20 cellular contexts compared by ENCODE assay signal in the genomic region with DNA sequence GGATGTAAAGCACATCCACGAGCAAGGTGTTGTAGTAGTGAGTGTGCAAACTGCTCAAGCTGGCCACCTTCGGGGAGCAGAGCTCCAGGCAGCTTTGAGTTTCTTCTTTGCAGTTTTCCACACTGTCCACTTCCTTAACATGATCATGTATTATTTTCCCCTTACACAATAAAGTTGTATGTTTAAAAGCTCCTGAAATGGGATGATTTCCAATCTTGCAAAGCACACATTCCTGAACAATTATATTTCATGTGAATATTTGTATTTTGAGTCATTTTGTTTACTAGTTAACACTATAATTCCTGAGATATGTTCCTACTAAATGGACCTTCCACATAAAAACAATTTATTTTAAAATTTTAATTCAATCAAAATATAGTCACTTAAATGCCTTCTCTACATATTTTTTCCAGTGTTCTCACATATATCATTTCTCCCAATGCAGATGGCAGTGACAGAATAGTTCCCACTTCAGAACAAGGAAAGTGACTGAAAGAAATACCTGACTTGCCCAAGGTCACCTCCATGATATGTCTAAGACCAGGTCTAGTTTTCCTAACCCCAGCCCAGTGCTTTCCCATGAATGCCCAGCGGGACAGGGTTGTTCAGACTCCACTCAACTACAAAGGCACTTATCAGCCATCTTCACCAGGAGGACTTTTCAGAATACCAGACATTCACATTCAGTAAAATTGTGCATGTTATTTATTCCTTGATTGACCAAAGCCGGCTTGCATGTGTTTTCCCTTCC. TPM values are rescaled to one million over a fixed set of nuclear protein-coding genes. Genes with fewer than 3 reads are reported as not detected.
A peak's percentile ranks its signal among the peaks of the same experiment; 100 is the strongest.
DNase-seq lines count a peak whose midpoint lies in the region; ATAC-seq, FAIRE-seq and TF ChIP-seq lines count a peak whose summit lies in the region.
"Had no signal": no experiment of that assay in that cellular context is flagged by ENCODE, and none has a peak within 500 bp of the region (broad histone marks: within the 10 kb centered on the region; RNA-seq: fewer than 3 reads in every experiment).

No MANE protein-coding gene starts in this region.

- CTCF ChIA-PET in H1 (lab: Charles Lee; ENCODE audit: partially characterized antibody) = interaction anchor here (0.6 kb wide), 1 partner anchor 504 kb away, joined by 4 read pairs; no protein-coding TSS in a partner anchor

- H3K27ac ChIP-seq in BLaER1 (no peak overlapping the region), H1 (ENCODE audit: low read depth, low read length) (no peak overlapping the region), muscle layer of colon (ENCODE audit: low read depth, low read length) (peak overlapping the region; percentile 81)

- peaks cover 12 to 80% of the 10 kb centered on the region in 2 experiments for H3K79me2 ChIP-seq in H1 (ENCODE audit: control insufficient read depth in 1 of 2, insufficient read depth in 2 of 2, low read length in 2 of 2)

- DNase-seq in LNCaP clone FGC (ENCODE audit: low read depth) (peak; percentile 82), H1 (ENCODE audit: low read depth in 1 of 2, low spot score in 2 of 2) (no peak), NCI-H2196 (lab: John Stamatoyannopoulos, UW; ENCODE audit: unreplicated experiment) (no peak), type B pancreatic cell (ENCODE audit: extremely low spot score, unreplicated experiment) (no peak), NCI-H510A (lab: John Stamatoyannopoulos, UW) (no peak)
- DNase-seq: activated CD8-positive, alpha-beta T cell treated with anti-CD3 and anti-CD28 coated beads, Interleukin-2, amount 10 ng/mL, durations not matched to agents 7 days and 5 days; glutamatergic neuron; islet precursor cell; NCI-H1694; OCI-M1; ovary; SW 1271 had no signal

- H3K4me2 ChIP-seq in BLaER1 (peak overlapping the region; percentile 16; the same call in 1 of the 2 replicates), H1 (ENCODE audit: insufficient read depth in 1 of 2, low read depth in 2 of 2, low read length in 2 of 2) (no peak overlapping the region)

- H3K27me3 ChIP-seq in BLaER1 (no peaks in the 10 kb centered on the region), H1 (replicated peaks in 1 of 4; ENCODE audit: control insufficient read depth in 3 of 4, extremely low read depth in 1 of 4, insufficient read depth in 3 of 4, low read length in 3 of 4) (no peaks in the 10 kb centered on the region), muscle layer of colon (ENCODE audit: control insufficient read depth in 1 of 2, insufficient read depth in 2 of 2, low read length in 2 of 2) (no peaks in the 10 kb centered on the region)
- H3K27me3 ChIP-seq: ovary had no signal

- H3K36me3 Mint-ChIP-seq in type B pancreatic cell = no peaks in the 10 kb centered on the region

- H3K4ac ChIP-seq in H1 (replicated peaks; ENCODE audit: insufficient read length, low read depth, low read length) = no peak overlapping the region

- TF ChIP-seq RAD21 in H1 (IDR thresholded peaks at IDR 0.05 in 1 of 2, conservative IDR thresholded peaks at IDR 0.05 in 1 of 2; ENCODE audit: low read depth in 2 of 2, low read length in 2 of 2) = no peak

- no peak overlapping the region for H4K5ac ChIP-seq in H1 (ENCODE audit: insufficient read length, low read depth, low read length)

- H3K36me3 ChIP-seq in BLaER1 (0 out of 2 replicates have a peak, but pooled peaks cover 4% of the 10 kb centered on the region), H1 (ENCODE audit: control insufficient read depth in 2 of 4, insufficient read depth in 4 of 4, low read length in 3 of 4) (no peaks in the 10 kb centered on the region), muscle layer of colon (ENCODE audit: insufficient read depth, low read length) (no peaks in the 10 kb centered on the region)
- H3K36me3 ChIP-seq: ovary had no signal

- H2AK5ac ChIP-seq in H1 (ENCODE audit: low read depth, low read length) = peak overlapping the region; percentile 93; the same call in 1 of the 2 replicates

- FAIRE-seq in H1 (lab: Jason Lieb, UNC) = no peak
- FAIRE-seq: endothelial cell of umbilical vein had no signal

- no peak overlapping the region for H3K23ac ChIP-seq in H1 (ENCODE audit: insufficient read length)

- no peak overlapping the region for H4K8ac ChIP-seq in H1 (ENCODE audit: extremely low read depth, insufficient read depth, low read length)

- no peak for ATAC-seq in GM19351 (IDR thresholded peaks at IDR 0.05; ENCODE audit: unreplicated experiment)
- ATAC-seq: activated CD8-positive, alpha-beta T cell treated with anti-CD3 and anti-CD28 coated beads, Interleukin-2, amount 10 ng/mL, durations not matched to agents 7 days and 5 days; stimulated activated memory B cell treated with anti-CD40 and anti-IgM and Interleukin-4, amounts not matched to agents 10 μg/mL and 1 μg/mL and 100 μg/mL, for 72 hours had no signal

- H4K20me1 ChIP-seq in BLaER1 (no peaks in the 10 kb centered on the region), H1 (replicated peaks in 1 of 2; ENCODE audit: control insufficient read depth in 1 of 2, insufficient read depth in 2 of 2, low read length in 2 of 2) (no peaks in the 10 kb centered on the region)

- H2BK20ac ChIP-seq in H1 (ENCODE audit: low read length) = 0 out of 2 replicates have a peak overlapping the region, but pooled peaks have one; percentile 23

- WGBS in H1 (ENCODE audit: extremely low coverage in 1 of 2, insufficient coverage in 1 of 2, insufficient read length in 1 of 2, insufficient replicate concordance in 2 of 2, low coverage in 1 of 2, low lambda C conversion rate in 2 of 2, missing lambda C conversion rate in 1 of 2), 2 experiments = 86% methylated on average over 4 of the region's 4 CpGs; no CpG with 5 or more reads in 1 of the 2 experiments

- H3K9me3 Mint-ChIP-seq in type B pancreatic cell = no peaks in the 10 kb centered on the region
- H3K9me3 Mint-ChIP-seq: activated T-helper 1 cell treated with anti-CD3 and anti-CD28 coated beads, Interleukin-12 subunit alpha, Interleukin-12 subunit beta, Interleukin-2, Interleukin-4 antibody, amounts not matched to agents 30 ng/mL and 10 ng/mL and 1 ng/mL, durations not matched to agents 14 hours and 24 hours and 36 hours; stimulated activated memory B cell treated with anti-CD40 and anti-IgM and Interleukin-4, amounts not matched to agents 10 μg/mL and 1 μg/mL and 100 μg/mL, for 72 hours had no signal

- peak overlapping the region; percentile 64; the same call in 1 of the 2 replicates for H2BK5ac ChIP-seq in H1 (ENCODE audit: low read depth, low read length)

- no peak overlapping the region for H3K14ac ChIP-seq in H1 (ENCODE audit: insufficient read length)

- no peaks in the 10 kb centered on the region for H3K27me3 Mint-ChIP-seq in type B pancreatic cell
- H3K27me3 Mint-ChIP-seq: stimulated activated memory B cell treated with anti-CD40 and anti-IgM and Interleukin-4, amounts not matched to agents 10 μg/mL and 1 μg/mL and 100 μg/mL, for 72 hours had no signal

- H2BK120ac ChIP-seq in H1 (replicated peaks; ENCODE audit: low read depth, low read length) = no peak overlapping the region

- TF ChIP-seq EP300 in H1 (IDR thresholded peaks at IDR 0.05; ENCODE audit: borderline replicate concordance in 1 of 2, low read depth in 2 of 2, low read length in 2 of 2) = no peak

- H2BK15ac ChIP-seq in H1 (ENCODE audit: low read length) = no peak overlapping the region

- no peak overlapping the region for H3K56ac ChIP-seq in H1 (replicated peaks; ENCODE audit: insufficient read length, low read depth, low read length)

- H2BK12ac ChIP-seq in H1 (ENCODE audit: low read depth, low read length) = peak overlapping the region; percentile 23; the same call in 1 of the 2 replicates

- TF ChIP-seq POLR2A in H1 (IDR thresholded peaks at IDR 0.05; ENCODE audit: control extremely low read depth in 1 of 2, low read depth in 2 of 2, low read length in 2 of 2) = no peak

- TF ChIP-seq CTCF in LNCaP clone FGC (IDR thresholded peaks at IDR 0.05; ENCODE audit: control insufficient read depth, extremely low read depth, insufficient read depth) (0 out of 2 replicates have a peak, but pooled peaks have one; percentile 9), H1 (IDR thresholded peaks at IDR 0.05; ENCODE audit: control extremely low read depth in 1 of 3, insufficient read depth in 1 of 3, low read depth in 1 of 3, low read length in 3 of 3) (no peak), type B pancreatic cell (conservative IDR thresholded peaks at IDR 0.05) (no peak)

- H3K79me1 ChIP-seq in H1 (ENCODE audit: low read depth, low read length) = peaks cover 12% of the 10 kb centered on the region

- H3K23me2 ChIP-seq in H1 (ENCODE audit: low read depth, low read length) = peaks cover 12% of the 10 kb centered on the region; the same call in 1 of the 2 replicates

- H3K4me1 Mint-ChIP-seq in type B pancreatic cell (ENCODE audit: unreplicated experiment) = peaks cover 31% of the 10 kb centered on the region

- no peak overlapping the region for H3K27ac Mint-ChIP-seq in type B pancreatic cell
- H3K27ac Mint-ChIP-seq: activated CD8-positive, alpha-beta T cell treated with anti-CD3 and anti-CD28 coated beads, Interleukin-2, amount 10 ng/mL, durations not matched to agents 7 days and 5 days; activated T-helper 1 cell treated with anti-CD3 and anti-CD28 coated beads, Interleukin-12 subunit alpha, Interleukin-12 subunit beta, Interleukin-2, Interleukin-4 antibody, amounts not matched to agents 30 ng/mL and 10 ng/mL and 1 ng/mL, durations not matched to agents 14 hours and 24 hours and 36 hours; stimulated activated memory B cell treated with anti-CD40 and anti-IgM and Interleukin-4, amounts not matched to agents 10 μg/mL and 1 μg/mL and 100 μg/mL, for 72 hours had no signal

- H3K4me3 ChIP-seq in BLaER1 (no peak overlapping the region), LNCaP clone FGC (ENCODE audit: low read depth, low read length) (peak overlapping the region; percentile 13), H1 (ENCODE audit: extremely low read depth in 1 of 4, insufficient read depth in 2 of 4, low read depth in 3 of 4, low read length in 4 of 4) (no peak overlapping the region), muscle layer of colon (ENCODE audit: low read depth in 1 of 2, low read length in 2 of 2) (no peak overlapping the region)
- H3K4me3 ChIP-seq: ovary had no signal

- no peak overlapping the region for H3K18ac ChIP-seq in H1 (ENCODE audit: extremely low read depth, low read length)

- H2AFZ ChIP-seq in H1 (ENCODE audit: low read length) = no peak overlapping the region

- H3K9ac ChIP-seq in BLaER1 (no peak overlapping the region), H1 (replicated peaks in 1 of 4; ENCODE audit: extremely low read depth in 1 of 4, low read depth in 3 of 4, low read length in 3 of 4) (no peak overlapping the region), muscle layer of colon (ENCODE audit: low read length) (no peak overlapping the region)

- no peak overlapping the region for H4K91ac ChIP-seq in H1 (replicated peaks; ENCODE audit: insufficient read length, low read length)

- H3K4me3 Mint-ChIP-seq in type B pancreatic cell = no peak overlapping the region
- H3K4me3 Mint-ChIP-seq: activated CD8-positive, alpha-beta T cell treated with anti-CD3 and anti-CD28 coated beads, Interleukin-2, amount 10 ng/mL, durations not matched to agents 7 days and 5 days; activated T-helper 1 cell treated with anti-CD3 and anti-CD28 coated beads, Interleukin-12 subunit alpha, Interleukin-12 subunit beta, Interleukin-2, Interleukin-4 antibody, amounts not matched to agents 30 ng/mL and 10 ng/mL and 1 ng/mL, durations not matched to agents 14 hours and 24 hours and 36 hours; stimulated activated memory B cell treated with anti-CD40 and anti-IgM and Interleukin-4, amounts not matched to agents 10 μg/mL and 1 μg/mL and 100 μg/mL, for 72 hours had no signal

- POLR2A ChIA-PET in H1 (lab: Charles Lee; ENCODE audit: partially characterized antibody) = interaction anchor here (1.2 to 2.4 kb wide), 2 partner anchors 11 to 212 kb away, joined by 3 to 6 read pairs; no protein-coding TSS in a partner anchor

- H3K4me1 ChIP-seq in BLaER1 (peaks cover 44% of the 10 kb centered on the region), H1 (replicated peaks in 1 of 4; ENCODE audit: control insufficient read depth in 3 of 4, insufficient read depth in 4 of 4, low read length in 3 of 4) (peaks cover 23 to 49% (median 33%) of the 10 kb centered on the region in 4 experiments), muscle layer of colon (ENCODE audit: insufficient read depth, low read length) (peaks cover 72% of the 10 kb centered on the region)

- H3K9me3 ChIP-seq in BLaER1 (no peaks in the 10 kb centered on the region), H1 (ENCODE audit: insufficient read depth in 2 of 2, low read depth in 1 of 2, low read length in 1 of 2) (no peaks in the 10 kb centered on the region), muscle layer of colon (ENCODE audit: low read length) (no peaks in the 10 kb centered on the region)
- H3K9me3 ChIP-seq: ovary had no signal

RNA-seq across cellular contexts. Expression of gene CYB5A, which starts 5.5 kb away (rescaled TPM):
- total RNA-seq in H1 (2021; fragmentation: NEBNext Ultra II Directional; extraction: Animal tissue kit (Norgen Biotek cat#: 25700)) = 153 and 154 TPM in 2 replicates
- 186 and 195 TPM in 2 replicates for polyA plus RNA-seq in H1 (2011; rRNA removed)
- 277 TPM for polyA plus RNA-seq in H1 (2011; cell fraction: cytosol; rRNA removed)
- 76.0 TPM for polyA plus RNA-seq in H1 (2011; cell fraction: nucleus; rRNA removed)
- 131 to 163 TPM (median 150 TPM) in 4 replicates for polyA plus RNA-seq in H1 (2012, experiment 1 of 2)
- polyA plus RNA-seq in H1 (2012, experiment 2 of 2) = 107 TPM
- polyA plus RNA-seq in H1 (2013, experiment 1 of 2) = 120 TPM
- 122 TPM for polyA plus RNA-seq in H1 (2013, experiment 2 of 2)
- 48.1 and 64.5 TPM in 2 replicates for polyA minus RNA-seq in H1 (2011; rRNA and poly(A)+ RNA removed)
- 59.4 TPM for polyA minus RNA-seq in H1 (2011; cell fraction: cytosol; rRNA and poly(A)+ RNA removed)
- polyA minus RNA-seq in H1 (2011; cell fraction: nucleus; rRNA and poly(A)+ RNA removed) = 36.3 TPM
- total RNA-seq in type B pancreatic cell (ENCODE audit: low replicate concordance) = 74.9 and 101 TPM in 2 replicates

RNA-seq across cellular contexts. Expression of gene C18orf63, which starts 29.4 kb away (rescaled TPM):
- total RNA-seq in H1 (2021; fragmentation: NEBNext Ultra II Directional; extraction: Animal tissue kit (Norgen Biotek cat#: 25700)) = not detected in 2 replicates
- polyA plus RNA-seq in H1 (2011; rRNA removed) = not detected in 2 replicates
- not detected for polyA plus RNA-seq in H1 (2011; cell fraction: cytosol; rRNA removed)
- polyA plus RNA-seq in H1 (2011; cell fraction: nucleus; rRNA removed) = not detected
- polyA plus RNA-seq in H1 (2012, experiment 1 of 2) = not detected in 4 replicates
- not detected for polyA plus RNA-seq in H1 (2012, experiment 2 of 2)
- not detected for polyA plus RNA-seq in H1 (2013, experiment 1 of 2)
- not detected for polyA plus RNA-seq in H1 (2013, experiment 2 of 2)
- polyA minus RNA-seq in H1 (2011; rRNA and poly(A)+ RNA removed) = not detected in 2 replicates
- not detected for polyA minus RNA-seq in H1 (2011; cell fraction: cytosol; rRNA and poly(A)+ RNA removed)
- not detected for polyA minus RNA-seq in H1 (2011; cell fraction: nucleus; rRNA and poly(A)+ RNA removed)
- not detected in 2 replicates for total RNA-seq in type B pancreatic cell (ENCODE audit: low replicate concordance)
- total RNA-seq: activated CD8-positive, alpha-beta T cell treated with anti-CD3 and anti-CD28 coated beads, Interleukin-2, amount 10 ng/mL, durations not matched to agents 7 days and 5 days; activated T-helper 1 cell treated with anti-CD3 and anti-CD28 coated beads, Interleukin-12 subunit alpha, Interleukin-12 subunit beta, Interleukin-2, Interleukin-4 antibody, amounts not matched to agents 30 ng/mL and 10 ng/mL and 1 ng/mL, durations not matched to agents 14 hours and 24 hours and 36 hours; endothelial cell of umbilical vein; LHCN-M2; NCI-H460; ovary had no signal
- polyA plus RNA-seq: endothelial cell of umbilical vein, ovary had no signal
